24 cellular contexts compared by ENCODE assay signal in genomic region chr9:28976250-28976649, GRCh38.
DNase-seq lines count a peak whose midpoint lies in the region; ATAC-seq, FAIRE-seq and TF ChIP-seq lines count a peak whose summit lies in the region.
"Had no signal": no experiment of that assay in that cellular context is flagged by ENCODE, and none has a peak within 500 bp of the region (broad histone marks: within the 10 kb centered on the region; RNA-seq: fewer than 3 reads in every experiment).

No MANE protein-coding gene starts in this region.

- dilution Hi-C loops in IMR-90 (cut with HindIII; ENCODE audit: low sequenced_read_pairs, unreplicated experiment) = no loop called here

- no peak for TF ChIP-seq EP300 in SK-N-SH (IDR thresholded peaks at IDR 0.05; ENCODE audit: borderline replicate concordance in 1 of 2, low read depth in 1 of 2, low read length in 1 of 2)
- no peak for TF ChIP-seq EP300 in H1 (IDR thresholded peaks at IDR 0.05; ENCODE audit: borderline replicate concordance in 1 of 2, low read depth in 2 of 2, low read length in 2 of 2)

- ATAC-seq in SK-N-SH treated with all-trans-retinoic acid at 6 μM for 48 hours = no peak
- no peak for ATAC-seq in IMR-90 (ENCODE audit: low read depth)
- ATAC-seq: A549 had no signal

- H4K5ac ChIP-seq in IMR-90 (ENCODE audit: low read depth, low read length) (no peak overlapping the region), H1 (ENCODE audit: insufficient read length, low read depth, low read length) (no peak overlapping the region)

- H4K8ac ChIP-seq in IMR-90 (ENCODE audit: low read depth in 2 of 2, low read length in 2 of 2) (no peak overlapping the region), H1 (ENCODE audit: extremely low read depth, insufficient read depth, low read length) (no peak overlapping the region)

- H3K23ac ChIP-seq in IMR-90 (ENCODE audit: low read depth, low read length) (no peak overlapping the region), H1 (ENCODE audit: insufficient read length) (no peak overlapping the region)

- H4K91ac ChIP-seq in IMR-90 (ENCODE audit: insufficient read depth, low read depth, low read length) (no peak overlapping the region), H1 (replicated peaks; ENCODE audit: insufficient read length, low read length) (peak overlapping the region; percentile 27)

- no peaks in the 10 kb centered on the region for H3K27me3 Mint-ChIP-seq in HFFc6 (ENCODE audit: insufficient read depth)
- H3K27me3 Mint-ChIP-seq: CD4-positive, alpha-beta memory T cell; CD4-positive, CD25-positive, alpha-beta regulatory T cell; CD8-positive, alpha-beta memory T cell had no signal

- H3K9me3 Mint-ChIP-seq in HFFc6 = peaks cover 16% of the 10 kb centered on the region

- intact Hi-C loops in A673 (cut with micrococcal nuclease; ENCODE audit: unreplicated experiment) (no loop called here), IMR-90 (cut with micrococcal nuclease) (no loop called here)

- DNase-seq in SK-N-SH (no peak), A673 (ENCODE audit: low spot score) (no peak), IMR-90 (no peak), H1 (ENCODE audit: low read depth in 1 of 2, low spot score in 2 of 2) (no peak), HFFc6 (no peak), HuH-7 (ENCODE audit: low spot score) (no peak)
- no peak for DNase-seq in activated CD4-positive, CD25-positive, alpha-beta regulatory T cell (lab: John Stamatoyannopoulos, UW)
- DNase-seq: ACHN; BE2C; C1 segment of cervical spinal cord; CD4-positive, alpha-beta memory T cell; CD4-positive, CD25-positive, alpha-beta regulatory T cell; CD8-positive, alpha-beta memory T cell; COR-L47; DMS79 treated with DMSO at 0.1 percent for 48 hours; GF-D8 had no signal

- H2BK20ac ChIP-seq in IMR-90 (ENCODE audit: low read depth, low read length) (no peak overlapping the region), H1 (ENCODE audit: low read length) (no peak overlapping the region)

- H3K4me3 Mint-ChIP-seq in HFFc6 = no peak overlapping the region
- H3K4me3 Mint-ChIP-seq: CD14-positive monocyte; CD4-positive, alpha-beta memory T cell; CD4-positive, CD25-positive, alpha-beta regulatory T cell; CD8-positive, alpha-beta memory T cell had no signal

- H3K79me2 ChIP-seq in SK-N-SH (ENCODE audit: insufficient read depth) (peaks cover 25% of the 10 kb centered on the region; the same call in 1 of the 2 replicates), H1 (ENCODE audit: control insufficient read depth in 1 of 2, insufficient read depth in 2 of 2, low read length in 2 of 2) (no peaks in the 10 kb centered on the region)

- H3K36me3 ChIP-seq in SK-N-SH (replicated peaks in 1 of 2; ENCODE audit: control insufficient read depth in 1 of 2, insufficient read depth in 2 of 2, low read length in 1 of 2) = no peaks in the 10 kb centered on the region
- no peaks in the 10 kb centered on the region for H3K36me3 ChIP-seq in A673 (ENCODE audit: insufficient read depth, low read length, poor library complexity, severe bottlenecking)
- no peaks in the 10 kb centered on the region for H3K36me3 ChIP-seq in IMR-90 (ENCODE audit: control insufficient read depth, insufficient read depth, low read length)
- H3K36me3 ChIP-seq in H1 (ENCODE audit: control insufficient read depth in 2 of 4, insufficient read depth in 4 of 4, low read length in 3 of 4) = peaks cover 0 to 4% (median 0%) of the 10 kb centered on the region in 4 experiments; a peak in 1 of 8 replicates
- H3K36me3 ChIP-seq: BE2C, BLaER1 had no signal

- H4K20me1 ChIP-seq in SK-N-SH (ENCODE audit: insufficient read depth) = peaks cover 22% of the 10 kb centered on the region
- no peaks in the 10 kb centered on the region for H4K20me1 ChIP-seq in IMR-90 (ENCODE audit: insufficient read depth, low read length)
- H4K20me1 ChIP-seq in H1 (replicated peaks in 1 of 2; ENCODE audit: control insufficient read depth in 1 of 2, insufficient read depth in 2 of 2, low read length in 2 of 2) = no peaks in the 10 kb centered on the region
- H4K20me1 ChIP-seq: BLaER1 had no signal

- H3K27me3 ChIP-seq in SK-N-SH (ENCODE audit: insufficient read depth) = no peaks in the 10 kb centered on the region
- no peaks in the 10 kb centered on the region for H3K27me3 ChIP-seq in A673 (replicated peaks; ENCODE audit: insufficient read depth, low read depth, low read length, poor library complexity)
- no peaks in the 10 kb centered on the region for H3K27me3 ChIP-seq in IMR-90 (ENCODE audit: control insufficient read depth, insufficient read depth, low read length)
- no peaks in the 10 kb centered on the region for H3K27me3 ChIP-seq in H1 (replicated peaks in 1 of 4; ENCODE audit: control insufficient read depth in 3 of 4, extremely low read depth in 1 of 4, insufficient read depth in 3 of 4, low read length in 3 of 4)
- H3K27me3 ChIP-seq: BE2C, BLaER1 had no signal

- H3K4me1 ChIP-seq in SK-N-SH (ENCODE audit: control insufficient read depth in 1 of 2, insufficient read depth in 2 of 2, low read depth in 1 of 2, low read length in 1 of 2) (peaks cover 5 to 18% of the 10 kb centered on the region in 2 experiments; a peak in 2 of 4 replicates), A673 (ENCODE audit: insufficient read depth, low read length, poor library complexity, severe bottlenecking) (peaks cover 42% of the 10 kb centered on the region), IMR-90 (ENCODE audit: control insufficient read depth, insufficient read depth, low read length) (no peaks in the 10 kb centered on the region), H1 (replicated peaks in 1 of 4; ENCODE audit: control insufficient read depth in 3 of 4, insufficient read depth in 4 of 4, low read length in 3 of 4) (peaks cover 5 to 7% (median 6%) of the 10 kb centered on the region in 4 experiments; a peak in 6 of 7 replicates)
- H3K4me1 ChIP-seq: A549, BLaER1 had no signal

- no peak overlapping the region for H2BK12ac ChIP-seq in H1 (ENCODE audit: low read depth, low read length)

- H3K9me1 ChIP-seq in IMR-90 (ENCODE audit: insufficient read depth, low read length) = no peaks in the 10 kb centered on the region

- H3K4me1 Mint-ChIP-seq in HFFc6 (ENCODE audit: low read depth) = no peaks in the 10 kb centered on the region
- H3K4me1 Mint-ChIP-seq: CD14-positive monocyte; CD4-positive, alpha-beta memory T cell; CD4-positive, CD25-positive, alpha-beta regulatory T cell; CD8-positive, alpha-beta memory T cell had no signal

- H2BK120ac ChIP-seq in IMR-90 (ENCODE audit: low read depth, low read length) (no peak overlapping the region), H1 (replicated peaks; ENCODE audit: low read depth, low read length) (no peak overlapping the region)

- CTCF ChIA-PET in SK-N-SH (lab: Yijun Ruan, JAX) (no interaction called here), A673 (lab: Charles Lee) (no interaction called here), IMR-90 (lab: Yijun Ruan, JAX) (no interaction called here), H1 (lab: Charles Lee; ENCODE audit: partially characterized antibody) (no interaction called here)

- H3K23me2 ChIP-seq in H1 (ENCODE audit: low read depth, low read length) = no peaks in the 10 kb centered on the region

- H2AK5ac ChIP-seq in IMR-90 (ENCODE audit: low read depth, low read length) (no peak overlapping the region), H1 (ENCODE audit: low read depth, low read length) (no peak overlapping the region)

- in situ Hi-C loops in IMR-90 (cut with MboI; ENCODE audit: low sequenced_read_pairs) = no loop called here

- TF ChIP-seq CTCF in SK-N-SH (IDR thresholded peaks at IDR 0.05) = no peak
- no peak for TF ChIP-seq CTCF in A673 (conservative IDR thresholded peaks at IDR 0.05; ENCODE audit: low read depth, low read length)
- TF ChIP-seq CTCF in IMR-90 (conservative IDR thresholded peaks at IDR 0.05; ENCODE audit: low read depth, low read length) = no peak
- TF ChIP-seq CTCF in H1 (IDR thresholded peaks at IDR 0.05; ENCODE audit: control extremely low read depth in 1 of 3, insufficient read depth in 1 of 3, low read depth in 1 of 3, low read length in 3 of 3) = no peak
- TF ChIP-seq CTCF in HFFc6 (IDR thresholded peaks at IDR 0.05) = no peak

- peaks cover 5% of the 10 kb centered on the region for H3F3A ChIP-seq in SK-N-SH (replicated peaks; ENCODE audit: insufficient read depth)

- no peak overlapping the region for H3K9ac ChIP-seq in SK-N-SH
- H3K9ac ChIP-seq in IMR-90 (ENCODE audit: low read depth, low read length) = no peak overlapping the region
- H3K9ac ChIP-seq in H1 (replicated peaks in 1 of 4; ENCODE audit: extremely low read depth in 1 of 4, low read depth in 3 of 4, low read length in 3 of 4) = no peak overlapping the region
- H3K9ac ChIP-seq: BLaER1 had no signal

- no peak overlapping the region for H3K4me3 ChIP-seq in SK-N-SH (ENCODE audit: low read depth in 2 of 2, low read length in 1 of 2)
- H3K4me3 ChIP-seq in A673 (ENCODE audit: low read depth, low read length, poor library complexity, severe bottlenecking) = no peak overlapping the region
- no peak overlapping the region for H3K4me3 ChIP-seq in IMR-90 (ENCODE audit: insufficient read depth, low read depth, low read length)
- H3K4me3 ChIP-seq in H1 (ENCODE audit: extremely low read depth in 1 of 4, insufficient read depth in 2 of 4, low read depth in 3 of 4, low read length in 4 of 4) = no peak overlapping the region
- H3K4me3 ChIP-seq: A549, BLaER1 had no signal

- TF ChIP-seq RAD21 in SK-N-SH (IDR thresholded peaks at IDR 0.05; ENCODE audit: low read length) = no peak
- no peak for TF ChIP-seq RAD21 in IMR-90 (IDR thresholded peaks at IDR 0.05; ENCODE audit: low read length)
- TF ChIP-seq RAD21 in H1 (IDR thresholded peaks at IDR 0.05 in 1 of 2, conservative IDR thresholded peaks at IDR 0.05 in 1 of 2; ENCODE audit: low read depth in 2 of 2, low read length in 2 of 2) = no peak

- no peak overlapping the region for H2AFZ ChIP-seq in SK-N-SH (ENCODE audit: low read depth)
- H2AFZ ChIP-seq in IMR-90 (replicated peaks; ENCODE audit: low read length, poor library complexity) = no peak overlapping the region
- H2AFZ ChIP-seq in H1 (ENCODE audit: low read length) = no peak overlapping the region

- H3K9me3 ChIP-seq in SK-N-SH = no peaks in the 10 kb centered on the region
- no peaks in the 10 kb centered on the region for H3K9me3 ChIP-seq in A673 (ENCODE audit: low read depth, low read length, poor library complexity, severe bottlenecking)
- peaks cover 2% of the 10 kb centered on the region; the same call in 1 of the 2 replicates for H3K9me3 ChIP-seq in IMR-90 (ENCODE audit: control insufficient read depth, insufficient read depth, low read length)
- no peaks in the 10 kb centered on the region for H3K9me3 ChIP-seq in H1 (ENCODE audit: insufficient read depth in 2 of 2, low read depth in 1 of 2, low read length in 1 of 2)
- H3K9me3 ChIP-seq: A549, BE2C, BLaER1 had no signal

- POLR2A ChIA-PET in SK-N-SH (lab: Yijun Ruan, JAX) (no interaction called here), A673 (lab: Charles Lee; ENCODE audit: low non-redundant PET) (no interaction called here), IMR-90 (lab: Charles Lee; ENCODE audit: unreplicated experiment) (no interaction called here), H1 (lab: Charles Lee; ENCODE audit: partially characterized antibody) (no interaction called here)

- H3K4me2 ChIP-seq in SK-N-SH (no peak overlapping the region), IMR-90 (ENCODE audit: low read depth, low read length) (no peak overlapping the region), H1 (ENCODE audit: insufficient read depth in 1 of 2, low read depth in 2 of 2, low read length in 2 of 2) (no peak overlapping the region)
- H3K4me2 ChIP-seq: A549, BLaER1 had no signal

- H2BK15ac ChIP-seq in IMR-90 (ENCODE audit: low read depth, low read length) = no peak overlapping the region
- H2BK15ac ChIP-seq in H1 (ENCODE audit: low read length) = no peak overlapping the region

- no peak overlapping the region for H3K27ac Mint-ChIP-seq in HFFc6
- H3K27ac Mint-ChIP-seq: CD14-positive monocyte; CD4-positive, alpha-beta memory T cell; CD4-positive, CD25-positive, alpha-beta regulatory T cell; CD8-positive, alpha-beta memory T cell had no signal

- H3K4ac ChIP-seq in IMR-90 (ENCODE audit: low read depth, low read length) (no peak overlapping the region), H1 (replicated peaks; ENCODE audit: insufficient read length, low read depth, low read length) (no peak overlapping the region)

- H3K9me2 ChIP-seq in SK-N-SH = no peaks in the 10 kb centered on the region

- H3K79me1 ChIP-seq in IMR-90 (ENCODE audit: low read depth in 1 of 2, low read length in 2 of 2) (no peaks in the 10 kb centered on the region), H1 (ENCODE audit: low read depth, low read length) (no peaks in the 10 kb centered on the region)

- H2BK5ac ChIP-seq in IMR-90 (ENCODE audit: low read depth, low read length, poor library complexity, severe bottlenecking) (no peak overlapping the region), H1 (ENCODE audit: low read depth, low read length) (no peak overlapping the region)

- BruUV-seq in A673 (replicated peaks; lab: Mats Ljungman, UMichigan) (no TSS peak), IMR-90 (replicated peaks; lab: Mats Ljungman, UMichigan) (no TSS peak)

- no peak for FAIRE-seq in H1 (lab: Jason Lieb, UNC)
- FAIRE-seq: A549, G401.6, GM12892, GM18507 had no signal

- H3K27ac ChIP-seq in SK-N-SH (ENCODE audit: low read depth in 2 of 2, low read length in 1 of 2) (no peak overlapping the region), A673 (ENCODE audit: low read depth, low read length, poor library complexity, severe bottlenecking) (peak overlapping the region; percentile 0), IMR-90 (ENCODE audit: insufficient read depth, low read length) (no peak overlapping the region), H1 (ENCODE audit: low read depth, low read length) (no peak overlapping the region)
- H3K27ac ChIP-seq: 22Rv1, A549, BLaER1 had no signal

- H3K56ac ChIP-seq in IMR-90 (ENCODE audit: extremely low read depth, insufficient read depth, low read length) (no peak overlapping the region), H1 (replicated peaks; ENCODE audit: insufficient read length, low read depth, low read length) (no peak overlapping the region)

- H3K36me3 Mint-ChIP-seq in HFFc6 (ENCODE audit: low read depth) = no peaks in the 10 kb centered on the region
- H3K36me3 Mint-ChIP-seq: CD14-positive monocyte; CD4-positive, alpha-beta memory T cell; CD4-positive, CD25-positive, alpha-beta regulatory T cell; CD8-positive, alpha-beta memory T cell had no signal

- H3K18ac ChIP-seq in IMR-90 (ENCODE audit: low read depth, low read length) (no peak overlapping the region), H1 (ENCODE audit: extremely low read depth, low read length) (no peak overlapping the region)

- H3K14ac ChIP-seq in IMR-90 (replicated peaks; ENCODE audit: low read depth, low read length) = no peak overlapping the region
- H3K14ac ChIP-seq in H1 (ENCODE audit: insufficient read length) = no peak overlapping the region

- H2AK9ac ChIP-seq in IMR-90 (replicated peaks; ENCODE audit: low read depth, low read length, poor library complexity) = no peak overlapping the region

- no peak for TF ChIP-seq POLR2A in IMR-90 (IDR thresholded peaks at IDR 0.05; ENCODE audit: low read depth, low read length)
- TF ChIP-seq POLR2A in H1 (IDR thresholded peaks at IDR 0.05; ENCODE audit: control extremely low read depth in 1 of 2, low read depth in 2 of 2, low read length in 2 of 2) = no peak
